In genomic region chr17:77255944-77256343, GRCh38 we compare ENCODE assay signal across 7 cellular contexts.
DNase-seq lines count a peak whose midpoint lies in the region; FAIRE-seq and TF ChIP-seq lines count a peak whose summit lies in the region.
"Not testable (repeated sequence)": the region's sequence is repeated elsewhere in the genome, so short reads cannot be mapped to it uniquely, and the experiment has no call there.

No MANE protein-coding gene starts in this region.

- H3K4me1 Mint-ChIP-seq in Calu3 (ENCODE audit: low read depth, unreplicated experiment) (peaks cover 41% of the 10 kb centered on the region), nephron progenitor cell (peaks cover 28% of the 10 kb centered on the region)
- H3K4me1 Mint-ChIP-seq in astrocyte (ENCODE audit: low read depth, unreplicated experiment) = not testable (repeated sequence)

- CTCF ChIA-PET in Calu3 (lab: Charles Lee) (interaction anchor here (0.9 to 3.1 kb wide), 11 partner anchors 22 to 167 kb away, joined by 3 to 29 read pairs (median 5); partner anchors contain the start of gene SEC14L1), RWPE1 (lab: Yijun Ruan, JAX) (interaction anchor here (0.5 to 1.6 kb wide), 4 partner anchors 10 to 172 kb away, joined by 3 to 12 read pairs (median 4); no protein-coding TSS in a partner anchor)

- H3K4me3 Mint-ChIP-seq in Calu3 (ENCODE audit: low read depth, unreplicated experiment); astrocyte (ENCODE audit: unreplicated experiment); nephron progenitor cell: not testable (repeated sequence)

- H3K27ac Mint-ChIP-seq in Calu3 (ENCODE audit: unreplicated experiment) (peak overlapping the region; percentile 29), nephron progenitor cell (peak overlapping the region; percentile 42)
- not testable (repeated sequence) for H3K27ac Mint-ChIP-seq in astrocyte (ENCODE audit: unreplicated experiment)

- peak; percentile 29 for DNase-seq in Calu3
- not testable (repeated sequence) for DNase-seq in NT2/D1 (ENCODE audit: low read depth, low spot score); RWPE1 (ENCODE audit: low spot score); astrocyte (ENCODE audit: low read depth); epithelial cell of prostate (ENCODE audit: low read depth, low spot score); nephron progenitor cell; smooth muscle cell (lab: John Stamatoyannopoulos, UW; ENCODE audit: unreplicated experiment)

- H3K79me2 ChIP-seq in astrocyte (ENCODE audit: insufficient read depth, low read length); smooth muscle cell (ENCODE audit: low read depth): not testable (repeated sequence)

- intact Hi-C loops in Calu3 (cut with micrococcal nuclease; ENCODE audit: unreplicated experiment) = loop anchor here (2.0 kb wide), 1 partner anchor 31 kb away; no protein-coding TSS in a partner anchor

- H3K4me1 ChIP-seq in NT2/D1 (ENCODE audit: insufficient read depth, insufficient read length) (peaks cover 18% of the 10 kb centered on the region), astrocyte (ENCODE audit: insufficient read depth, low read length) (peaks cover 33% of the 10 kb centered on the region), smooth muscle cell (ENCODE audit: low read depth) (peaks cover 16% of the 10 kb centered on the region)

- not testable (repeated sequence) for H3K9me3 Mint-ChIP-seq in Calu3 (ENCODE audit: low read depth, unreplicated experiment); astrocyte (ENCODE audit: unreplicated experiment); nephron progenitor cell

- not testable (repeated sequence) for H3K27me3 ChIP-seq in NT2/D1 (ENCODE audit: insufficient read depth, insufficient read length); astrocyte (ENCODE audit: insufficient read depth, low read length); smooth muscle cell (ENCODE audit: low read depth)

- not testable (repeated sequence) for H3K27me3 Mint-ChIP-seq in Calu3 (ENCODE audit: unreplicated experiment); astrocyte (ENCODE audit: low read depth, unreplicated experiment)
- peaks cover 23% of the 10 kb centered on the region for H3K27me3 Mint-ChIP-seq in nephron progenitor cell (ENCODE audit: low read depth, poor library complexity)

- H3K36me3 ChIP-seq in NT2/D1 (ENCODE audit: insufficient read depth, insufficient read length, low read length); astrocyte (ENCODE audit: insufficient read depth, low read length); smooth muscle cell (ENCODE audit: low read depth): not testable (repeated sequence)

- H3K4me2 ChIP-seq in astrocyte (ENCODE audit: low read length) = peak overlapping the region; percentile 71
- H3K4me2 ChIP-seq in smooth muscle cell = not testable (repeated sequence)

- peak overlapping the region; percentile 44 for H3K9ac ChIP-seq in NT2/D1 (ENCODE audit: insufficient read length, low read depth)
- H3K9ac ChIP-seq in astrocyte (ENCODE audit: low read length) = peak overlapping the region; percentile 70
- not testable (repeated sequence) for H3K9ac ChIP-seq in smooth muscle cell (ENCODE audit: low read depth)

- not testable (repeated sequence) for H4K20me1 ChIP-seq in astrocyte (ENCODE audit: insufficient read depth, low read length); smooth muscle cell (ENCODE audit: low read depth)

- H3K9me3 ChIP-seq in NT2/D1 (ENCODE audit: insufficient read depth, low read length); astrocyte (ENCODE audit: insufficient read depth, low read depth, low read length); smooth muscle cell (replicated peaks; ENCODE audit: low read depth): not testable (repeated sequence)

- H3F3A ChIP-seq in smooth muscle cell (ENCODE audit: low read depth) = peaks cover 13% of the 10 kb centered on the region

- not testable (repeated sequence) for FAIRE-seq in astrocyte (lab: Jason Lieb, UNC)

- H3K4me3 ChIP-seq in NT2/D1 (ENCODE audit: insufficient read length, low read depth); astrocyte (ENCODE audit: insufficient read depth, low read depth, low read length); smooth muscle cell: not testable (repeated sequence)

- TF ChIP-seq CTCF in Calu3 (IDR thresholded peaks at IDR 0.05; ENCODE audit: unreplicated experiment); RWPE1 (conservative IDR thresholded peaks at IDR 0.05; ENCODE audit: low read depth); astrocyte (IDR thresholded peaks at IDR 0.05; ENCODE audit: insufficient read depth, low read depth, low read length); nephron progenitor cell (IDR thresholded peaks at IDR 0.05); smooth muscle cell (IDR thresholded peaks at IDR 0.05; ENCODE audit: borderline replicate concordance, insufficient read depth, poor library complexity, severe bottlenecking): not testable (repeated sequence)

- POLR2A ChIA-PET in RWPE1 (lab: Yijun Ruan, JAX; ENCODE audit: low non-redundant PET) = interaction anchor here (1.9 kb wide), 1 partner anchor 30 kb away, joined by 24 read pairs; no protein-coding TSS in a partner anchor

- H2AFZ ChIP-seq in astrocyte (ENCODE audit: low read depth, low read length); smooth muscle cell (ENCODE audit: low read depth): not testable (repeated sequence)

- peak overlapping the region; percentile 99 for H3K27ac ChIP-seq in RWPE1
- not testable (repeated sequence) for H3K27ac ChIP-seq in astrocyte (ENCODE audit: low read depth, low read length)
- peak overlapping the region; percentile 99 for H3K27ac ChIP-seq in epithelial cell of prostate
- peak overlapping the region; percentile 89 for H3K27ac ChIP-seq in smooth muscle cell (ENCODE audit: low read depth)

- H3K36me3 Mint-ChIP-seq in Calu3 (ENCODE audit: insufficient read depth, unreplicated experiment); astrocyte (ENCODE audit: low read depth, unreplicated experiment); nephron progenitor cell (ENCODE audit: low read depth): not testable (repeated sequence)

- BruUV-seq in Calu3 (replicated peaks; lab: Mats Ljungman, UMichigan) = not testable (repeated sequence)

- 95% methylated on average over 14 of the region's 14 CpGs for WGBS in smooth muscle cell (ENCODE audit: low lambda C conversion rate)
